1 cellular context compared by ENCODE assay signal in the genomic region with DNA sequence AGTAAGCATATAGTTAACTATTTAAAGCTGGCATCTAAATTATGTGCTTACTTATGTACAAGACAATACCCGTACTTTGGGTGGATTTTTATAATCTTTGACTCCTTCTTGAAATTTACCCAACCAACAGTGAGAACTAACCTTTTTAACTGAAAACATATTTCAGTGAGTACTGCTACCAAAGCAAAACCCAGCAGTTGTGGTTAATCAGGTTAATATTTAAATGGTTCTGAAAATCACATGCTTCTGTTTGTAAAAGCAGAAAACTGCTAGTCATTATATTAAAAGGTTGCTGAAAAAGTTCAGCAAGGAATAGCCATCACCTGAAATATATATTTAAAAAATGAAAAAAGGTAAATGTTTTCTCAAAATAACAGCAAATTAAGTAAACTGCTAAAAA.
TF ChIP-seq lines count a peak whose summit lies in the region.

No MANE protein-coding gene starts in this region.

TF ChIP-seq in HepG2, 621 proteins besides CTCF, POLR2A, EP300 and RAD21 (continued from another document):
- TF ChIP-seq, protein P1, sequence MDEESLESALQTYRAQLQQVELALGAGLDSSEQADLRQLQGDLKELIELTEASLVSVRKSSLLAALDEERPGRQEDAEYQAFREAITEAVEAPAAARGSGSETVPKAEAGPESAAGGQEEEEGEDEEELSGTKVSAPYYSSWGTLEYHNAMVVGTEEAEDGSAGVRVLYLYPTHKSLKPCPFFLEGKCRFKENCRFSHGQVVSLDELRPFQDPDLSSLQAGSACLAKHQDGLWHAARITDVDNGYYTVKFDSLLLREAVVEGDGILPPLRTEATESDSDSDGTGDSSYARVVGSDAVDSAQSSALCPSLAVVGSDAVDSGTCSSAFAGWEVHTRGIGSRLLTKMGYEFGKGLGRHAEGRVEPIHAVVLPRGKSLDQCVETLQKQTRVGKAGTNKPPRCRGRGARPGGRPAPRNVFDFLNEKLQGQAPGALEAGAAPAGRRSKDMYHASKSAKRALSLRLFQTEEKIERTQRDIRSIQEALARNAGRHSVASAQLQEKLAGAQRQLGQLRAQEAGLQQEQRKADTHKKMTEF (CRISPR knock-in tag; IDR thresholded peaks at IDR 0.05) = no peak
